In the genomic region with DNA sequence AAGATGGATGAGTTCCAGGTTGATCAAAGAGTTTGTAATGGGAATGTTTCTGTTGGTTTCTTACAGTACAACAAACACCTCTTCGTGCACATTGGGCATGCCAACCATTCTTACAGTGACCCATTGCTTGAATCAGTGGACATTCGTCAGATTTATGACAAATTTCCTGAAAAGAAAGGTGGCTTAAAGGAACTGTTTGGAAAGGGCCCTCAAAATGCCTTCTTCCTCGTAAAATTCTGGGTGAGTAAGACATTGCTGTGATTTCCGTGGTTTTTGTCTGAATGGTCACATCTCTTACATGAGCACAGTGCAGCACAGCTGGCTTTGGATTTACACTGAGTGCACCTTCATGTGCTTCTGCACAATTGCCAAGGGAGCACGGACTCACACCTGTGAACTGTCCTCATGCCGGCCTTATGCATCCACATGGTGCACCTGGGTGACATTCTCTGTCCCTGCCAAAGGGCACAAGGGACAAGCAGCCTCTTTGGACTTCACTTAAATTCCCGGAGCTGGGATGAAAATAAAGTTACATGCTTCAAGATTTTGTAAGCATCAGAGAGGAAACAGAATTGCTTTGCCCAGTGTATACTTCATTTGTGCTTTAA, we compare ENCODE assay signal across 1 cellular context.
TF ChIP-seq lines count a peak whose summit lies in the region.

No MANE protein-coding gene starts in this region.

TF ChIP-seq in GM23338, 12 proteins besides CTCF, POLR2A, EP300 and RAD21 (continued from another document):
- TF ChIP-seq, protein P1, sequence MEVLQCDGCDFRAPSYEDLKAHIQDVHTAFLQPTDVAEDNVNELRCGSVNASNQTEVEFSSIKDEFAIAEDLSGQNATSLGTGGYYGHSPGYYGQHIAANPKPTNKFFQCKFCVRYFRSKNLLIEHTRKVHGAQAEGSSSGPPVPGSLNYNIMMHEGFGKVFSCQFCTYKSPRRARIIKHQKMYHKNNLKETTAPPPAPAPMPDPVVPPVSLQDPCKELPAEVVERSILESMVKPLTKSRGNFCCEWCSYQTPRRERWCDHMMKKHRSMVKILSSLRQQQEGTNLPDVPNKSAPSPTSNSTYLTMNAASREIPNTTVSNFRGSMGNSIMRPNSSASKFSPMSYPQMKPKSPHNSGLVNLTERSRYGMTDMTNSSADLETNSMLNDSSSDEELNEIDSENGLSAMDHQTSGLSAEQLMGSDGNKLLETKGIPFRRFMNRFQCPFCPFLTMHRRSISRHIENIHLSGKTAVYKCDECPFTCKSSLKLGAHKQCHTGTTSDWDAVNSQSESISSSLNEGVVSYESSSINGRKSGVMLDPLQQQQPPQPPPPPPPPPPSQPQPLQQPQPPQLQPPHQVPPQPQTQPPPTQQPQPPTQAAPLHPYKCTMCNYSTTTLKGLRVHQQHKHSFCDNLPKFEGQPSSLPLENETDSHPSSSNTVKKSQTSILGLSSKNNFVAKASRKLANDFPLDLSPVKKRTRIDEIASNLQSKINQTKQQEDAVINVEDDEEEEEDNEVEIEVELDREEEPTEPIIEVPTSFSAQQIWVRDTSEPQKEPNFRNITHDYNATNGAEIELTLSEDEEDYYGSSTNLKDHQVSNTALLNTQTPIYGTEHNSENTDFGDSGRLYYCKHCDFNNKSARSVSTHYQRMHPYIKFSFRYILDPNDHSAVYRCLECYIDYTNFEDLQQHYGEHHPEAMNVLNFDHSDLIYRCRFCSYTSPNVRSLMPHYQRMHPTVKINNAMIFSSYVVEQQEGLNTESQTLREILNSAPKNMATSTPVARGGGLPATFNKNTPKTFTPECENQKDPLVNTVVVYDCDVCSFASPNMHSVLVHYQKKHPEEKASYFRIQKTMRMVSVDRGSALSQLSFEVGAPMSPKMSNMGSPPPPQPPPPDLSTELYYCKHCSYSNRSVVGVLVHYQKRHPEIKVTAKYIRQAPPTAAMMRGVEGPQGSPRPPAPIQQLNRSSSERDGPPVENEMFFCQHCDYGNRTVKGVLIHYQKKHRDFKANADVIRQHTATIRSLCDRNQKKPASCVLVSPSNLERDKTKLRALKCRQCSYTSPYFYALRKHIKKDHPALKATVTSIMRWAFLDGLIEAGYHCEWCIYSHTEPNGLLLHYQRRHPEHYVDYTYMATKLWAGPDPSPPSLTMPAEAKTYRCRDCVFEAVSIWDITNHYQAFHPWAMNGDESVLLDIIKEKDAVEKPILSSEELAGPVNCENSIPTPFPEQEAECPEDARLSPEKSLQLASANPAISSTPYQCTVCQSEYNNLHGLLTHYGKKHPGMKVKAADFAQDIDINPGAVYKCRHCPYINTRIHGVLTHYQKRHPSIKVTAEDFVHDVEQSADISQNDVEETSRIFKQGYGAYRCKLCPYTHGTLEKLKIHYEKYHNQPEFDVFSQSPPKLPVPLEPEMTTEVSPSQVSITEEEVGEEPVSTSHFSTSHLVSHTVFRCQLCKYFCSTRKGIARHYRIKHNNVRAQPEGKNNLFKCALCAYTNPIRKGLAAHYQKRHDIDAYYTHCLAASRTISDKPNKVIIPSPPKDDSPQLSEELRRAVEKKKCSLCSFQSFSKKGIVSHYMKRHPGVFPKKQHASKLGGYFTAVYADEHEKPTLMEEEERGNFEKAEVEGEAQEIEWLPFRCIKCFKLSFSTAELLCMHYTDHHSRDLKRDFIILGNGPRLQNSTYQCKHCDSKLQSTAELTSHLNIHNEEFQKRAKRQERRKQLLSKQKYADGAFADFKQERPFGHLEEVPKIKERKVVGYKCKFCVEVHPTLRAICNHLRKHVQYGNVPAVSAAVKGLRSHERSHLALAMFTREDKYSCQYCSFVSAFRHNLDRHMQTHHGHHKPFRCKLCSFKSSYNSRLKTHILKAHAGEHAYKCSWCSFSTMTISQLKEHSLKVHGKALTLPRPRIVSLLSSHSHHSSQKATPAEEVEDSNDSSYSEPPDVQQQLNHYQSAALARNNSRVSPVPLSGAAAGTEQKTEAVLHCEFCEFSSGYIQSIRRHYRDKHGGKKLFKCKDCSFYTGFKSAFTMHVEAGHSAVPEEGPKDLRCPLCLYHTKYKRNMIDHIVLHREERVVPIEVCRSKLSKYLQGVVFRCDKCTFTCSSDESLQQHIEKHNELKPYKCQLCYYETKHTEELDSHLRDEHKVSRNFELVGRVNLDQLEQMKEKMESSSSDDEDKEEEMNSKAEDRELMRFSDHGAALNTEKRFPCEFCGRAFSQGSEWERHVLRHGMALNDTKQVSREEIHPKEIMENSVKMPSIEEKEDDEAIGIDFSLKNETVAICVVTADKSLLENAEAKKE (CRISPR knock-in tag; IDR thresholded peaks at IDR 0.05) = no peak
- TF ChIP-seq STAT1 (IDR thresholded peaks at IDR 0.05; ENCODE audit: unreplicated experiment) = no peak
- no peak for TF ChIP-seq ZNF114 (CRISPR knock-in tag; IDR thresholded peaks at IDR 0.05)
- TF ChIP-seq EZH2 (IDR thresholded peaks at IDR 0.05; ENCODE audit: low read depth, unreplicated experiment) = no peak
- TF ChIP-seq POLR2AphosphoS5 (IDR thresholded peaks at IDR 0.05; ENCODE audit: low read depth) = no peak
- TF ChIP-seq ZNF331 (CRISPR knock-in tag; IDR thresholded peaks at IDR 0.05; ENCODE audit: low read depth) = no peak
- TF ChIP-seq, protein P2, sequence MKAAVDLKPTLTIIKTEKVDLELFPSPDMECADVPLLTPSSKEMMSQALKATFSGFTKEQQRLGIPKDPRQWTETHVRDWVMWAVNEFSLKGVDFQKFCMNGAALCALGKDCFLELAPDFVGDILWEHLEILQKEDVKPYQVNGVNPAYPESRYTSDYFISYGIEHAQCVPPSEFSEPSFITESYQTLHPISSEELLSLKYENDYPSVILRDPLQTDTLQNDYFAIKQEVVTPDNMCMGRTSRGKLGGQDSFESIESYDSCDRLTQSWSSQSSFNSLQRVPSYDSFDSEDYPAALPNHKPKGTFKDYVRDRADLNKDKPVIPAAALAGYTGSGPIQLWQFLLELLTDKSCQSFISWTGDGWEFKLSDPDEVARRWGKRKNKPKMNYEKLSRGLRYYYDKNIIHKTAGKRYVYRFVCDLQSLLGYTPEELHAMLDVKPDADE (IDR thresholded peaks at IDR 0.05) = no peak
TF ChIP-seq in GM23338: peak in this region for 0.
